Comparison of ENCODE assay signal across 33 cellular contexts in genomic region chr9:105193560-105193959, GRCh38.
"Had no signal": no experiment of that assay in that cellular context is flagged by ENCODE, and none has a peak within 500 bp of the region (broad histone marks: within the 10 kb centered on the region; RNA-seq: fewer than 3 reads in every experiment).

No MANE protein-coding gene starts in this region.

- ATAC-seq: activated CD4-positive, CD25-positive, alpha-beta regulatory T cell treated with anti-CD3 and anti-CD28 coated beads, Interleukin-2, amount 50 U/mL, for 24 hours; activated naive CD4-positive, alpha-beta T cell treated with anti-CD3 and anti-CD28 coated beads, Interleukin-2, amount 50 U/mL, for 72 hours; activated T-cell treated with anti-CD3 and anti-CD28 coated beads, Interleukin-2, amount 50 U/mL, for 4 hours; body of pancreas; Right ventricle myocardium inferior; WTC11 had no signal

- H3K36me3 Mint-ChIP-seq: activated CD4-positive, alpha-beta memory T cell treated with anti-CD3 and anti-CD28 coated beads for 36 hours; activated naive CD4-positive, alpha-beta T cell treated with anti-CD3 and anti-CD28 coated beads, Interleukin-2, amount 50 U/mL, for 72 hours; WTC11 had no signal

- H3K4me1 ChIP-seq: body of pancreas, breast epithelium, SJSA1 had no signal

- H3K27me3 ChIP-seq: adrenal gland, body of pancreas, breast epithelium, MG63, SJSA1 had no signal

- H3K4me3 ChIP-seq: adrenal gland, body of pancreas, breast epithelium, coronary artery, MG63, PC-9, SJSA1 had no signal

- H3K36me3 ChIP-seq: adrenal gland, breast epithelium, MG63, SJSA1 had no signal

- H3K27ac ChIP-seq: adrenal gland, body of pancreas, breast epithelium, coronary artery, PC-9, RWPE1, SJSA1 had no signal

- DNase-seq: activated CD4-positive, alpha-beta memory T cell treated with anti-CD3 and anti-CD28 coated beads for 36 hours; activated CD4-positive, alpha-beta T cell treated with anti-CD3 and anti-CD28 coated beads for 4 hours; activated CD4-positive, alpha-beta T cell treated with anti-CD3 and anti-CD28 coated beads, Interleukin-2, amount 50 U/mL, for 1 hour; activated CD8-positive, alpha-beta memory T cell treated with anti-CD3 and anti-CD28 coated beads, Interleukin-2, amount 50 U/mL, for 4 hours; activated gamma-delta T cell treated with Interleukin-2 at 50 U/mL for 16 hours; activated naive CD4-positive, alpha-beta T cell treated with anti-CD3 and anti-CD28 coated beads for 36 hours; activated T-cell treated with anti-CD3 and anti-CD28 coated beads for 4 hours; activated T-cell treated with anti-CD3 and anti-CD28 coated beads, Interleukin-2, amount 50 U/mL, for 4 hours; adrenal gland; body of pancreas; Kasumi-1; MG63; NCI-H1092; NCI-H1436 treated with DMSO at 0.1 percent for 48 hours; NCI-H1694 treated with DMSO at 0.1 percent for 48 hours; NCI-H2029; NCI-H510A; NCI-H526; NCI-H748 treated with DMSO at 0.1 percent for 48 hours; NK-92 treated with Interleukin-12 subunit alpha and Interleukin-12 subunit beta, amount 100 ng/mL, for 24 hours; PC-9; SK-N-SH had no signal

- H3K9me3 ChIP-seq: adrenal gland, body of pancreas, breast epithelium, MG63, SJSA1, SK-N-SH had no signal

- H3K9me3 Mint-ChIP-seq: activated CD4-positive, alpha-beta memory T cell treated with anti-CD3 and anti-CD28 coated beads for 36 hours; activated naive CD4-positive, alpha-beta T cell treated with anti-CD3 and anti-CD28 coated beads for 36 hours; activated naive CD4-positive, alpha-beta T cell treated with anti-CD3 and anti-CD28 coated beads, Interleukin-2, amount 50 U/mL, for 72 hours; activated T-cell treated with anti-CD3 and anti-CD28 coated beads, Interleukin-2, amount 50 U/mL, for 4 hours; activated T-helper 1 cell treated with anti-CD3 and anti-CD28 coated beads, Interleukin-12 subunit alpha, Interleukin-12 subunit beta, Interleukin-2, Interleukin-4 antibody, amounts not matched to agents 30 ng/mL and 10 ng/mL and 1 ng/mL, durations not matched to agents 14 hours and 24 hours and 36 hours; T-helper 1 cell treated with Interleukin-12 subunit alpha and Interleukin-12 subunit beta and Interleukin-4 antibody, amounts not matched to agents 30 μg/mL and 1 μg/mL, for 36 hours; T-helper 2 cell treated with Interferon-gamma antibody and Interleukin-4, amounts not matched to agents 5 μg/mL and 100 μg/mL, for 36 hours had no signal

- H3K4me3 Mint-ChIP-seq: activated CD4-positive, alpha-beta memory T cell treated with anti-CD3 and anti-CD28 coated beads for 36 hours; activated naive CD4-positive, alpha-beta T cell treated with anti-CD3 and anti-CD28 coated beads for 36 hours; activated T-cell treated with anti-CD3 and anti-CD28 coated beads, Interleukin-2, amount 50 U/mL, for 4 hours; activated T-helper 1 cell treated with anti-CD3 and anti-CD28 coated beads, Interleukin-12 subunit alpha, Interleukin-12 subunit beta, Interleukin-2, Interleukin-4 antibody, amounts not matched to agents 30 ng/mL and 10 ng/mL and 1 ng/mL, durations not matched to agents 14 hours and 24 hours and 36 hours; T-helper 1 cell treated with Interleukin-12 subunit alpha and Interleukin-12 subunit beta and Interleukin-4 antibody, amounts not matched to agents 30 μg/mL and 1 μg/mL, for 36 hours; T-helper 2 cell treated with Interferon-gamma antibody and Interleukin-4, amounts not matched to agents 5 μg/mL and 100 μg/mL, for 36 hours; WTC11 had no signal

- H3K27ac Mint-ChIP-seq: activated CD4-positive, alpha-beta memory T cell treated with anti-CD3 and anti-CD28 coated beads for 36 hours; activated naive CD4-positive, alpha-beta T cell treated with anti-CD3 and anti-CD28 coated beads for 36 hours; activated naive CD4-positive, alpha-beta T cell treated with anti-CD3 and anti-CD28 coated beads, Interleukin-2, amount 50 U/mL, for 72 hours; activated T-helper 1 cell treated with anti-CD3 and anti-CD28 coated beads, Interleukin-12 subunit alpha, Interleukin-12 subunit beta, Interleukin-2, Interleukin-4 antibody, amounts not matched to agents 30 ng/mL and 10 ng/mL and 1 ng/mL, durations not matched to agents 14 hours and 24 hours and 36 hours; T-helper 1 cell treated with Interleukin-12 subunit alpha and Interleukin-12 subunit beta and Interleukin-4 antibody, amounts not matched to agents 30 μg/mL and 1 μg/mL, for 36 hours; T-helper 2 cell treated with Interferon-gamma antibody and Interleukin-4, amounts not matched to agents 5 μg/mL and 100 μg/mL, for 36 hours; WTC11 had no signal
